ENCODE assay signal across 18 cellular contexts in the genomic region with DNA sequence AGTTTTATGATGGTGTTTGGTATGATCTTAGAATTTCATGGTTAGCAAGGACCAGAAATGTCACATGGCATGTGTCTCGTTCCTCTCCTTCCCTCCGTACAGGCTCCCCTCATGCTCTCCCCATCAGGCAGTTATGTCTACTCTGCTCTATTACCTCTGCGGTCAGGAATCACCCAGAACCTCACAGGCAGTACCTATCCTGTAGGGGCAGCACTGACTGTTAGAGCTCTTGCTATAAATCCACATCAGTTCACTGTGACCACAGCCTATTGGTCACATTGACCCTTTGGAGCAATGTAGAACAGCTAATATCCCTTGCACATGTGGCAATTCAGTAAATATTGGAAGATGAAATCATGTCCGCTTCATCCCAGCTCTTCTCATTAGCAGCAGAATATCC.
DNase-seq lines count a peak whose midpoint lies in the region; ATAC-seq, FAIRE-seq and TF ChIP-seq lines count a peak whose summit lies in the region.
"Had no signal": no experiment of that assay in that cellular context is flagged by ENCODE, and none has a peak within 500 bp of the region (broad histone marks: within the 10 kb centered on the region; RNA-seq: fewer than 3 reads in every experiment).

No MANE protein-coding gene starts in this region.

- no peak overlapping the region for H2BK12ac ChIP-seq in H9 (ENCODE audit: insufficient read length, low read depth, low read length)

- H3K9me3 Mint-ChIP-seq in H9 = no peaks in the 10 kb centered on the region

- H4K8ac ChIP-seq in H9 (replicated peaks; ENCODE audit: insufficient read length, low read depth, low read length) = no peak overlapping the region

- no peak overlapping the region for H3T11ph ChIP-seq in H9 (ENCODE audit: low read length)

- H3K56ac ChIP-seq in H9 (ENCODE audit: insufficient read length, low read depth, low read length) = no peak overlapping the region

- DNase-seq in A549 (ENCODE audit: low read depth in 1 of 2, low spot score in 1 of 2) (peak in 1 of 2 experiments; percentile 13), H9 (peak; percentile 36), RKO (ENCODE audit: low spot score) (peak; percentile 37), epithelial cell of proximal tubule (ENCODE audit: low read depth) (no peak), GM13976 (ENCODE audit: low spot score) (no peak), NCI-H1417 (lab: John Stamatoyannopoulos, UW) (no peak), PC-9 (no peak)
- DNase-seq: activated CD4-positive, alpha-beta T cell treated with anti-CD3 and anti-CD28 coated beads for 48 hours; activated CD8-positive, alpha-beta memory T cell treated with anti-CD3 and anti-CD28 coated beads, Interleukin-2, amount 50 U/mL, for 4 hours; DMS 273 treated with DMSO at 0.1 percent for 48 hours; left colon; midbrain; NCI-H187; NCI-H345; spleen; uterus had no signal

- peaks cover 11% of the 10 kb centered on the region for H3K4me1 ChIP-seq in A549
- no peaks in the 10 kb centered on the region; the same call in 1 of the 2 replicates for H3K4me1 ChIP-seq in H9 (ENCODE audit: insufficient read depth, low read length)
- H3K4me1 ChIP-seq in PC-9 (replicated peaks; ENCODE audit: insufficient read depth) = peaks cover 13% of the 10 kb centered on the region
- H3K4me1 ChIP-seq: spleen, uterus had no signal

- CTCF ChIA-PET in A549 (lab: Yijun Ruan, JAX) (interaction anchor here (0.5 to 0.7 kb wide), 2 partner anchors 13 to 26 kb away, joined by 3 read pairs; no protein-coding TSS in a partner anchor), PC-9 (lab: Charles Lee) (interaction anchor here (0.5 kb wide), 1 partner anchor 75 kb away, joined by 9 read pairs; no protein-coding TSS in a partner anchor)

- H4K20me1 ChIP-seq in H9 (ENCODE audit: control insufficient read depth, insufficient read depth, insufficient read length) = no peaks in the 10 kb centered on the region
- no peaks in the 10 kb centered on the region for H4K20me1 ChIP-seq in PC-9 (ENCODE audit: insufficient read depth)

- POLR2A ChIA-PET in A549 (lab: Yijun Ruan, JAX) = no interaction called here
- POLR2A ChIA-PET in PC-9 (lab: Charles Lee; ENCODE audit: unreplicated experiment) = no interaction called here

- H2AK5ac ChIP-seq in H9 (ENCODE audit: insufficient read length, low read length) = no peak overlapping the region

- no peak for TF ChIP-seq POLR2A in A549 (IDR thresholded peaks at IDR 0.05; ENCODE audit: low read length)

- H3K4me2 ChIP-seq in A549 (no peak overlapping the region), H9 (ENCODE audit: insufficient read depth, insufficient read length, low read length) (no peak overlapping the region), PC-9 (no peak overlapping the region)

- H3K79me2 ChIP-seq in H9 (ENCODE audit: insufficient read depth, low read length) (no peaks in the 10 kb centered on the region), PC-9 (ENCODE audit: low read depth) (no peaks in the 10 kb centered on the region)

- no peak overlapping the region for H3K4me3 Mint-ChIP-seq in H9

- H2BK15ac ChIP-seq in H9 (ENCODE audit: low read depth, low read length) = no peak overlapping the region

- intact Hi-C loops in PC-9 (cut with micrococcal nuclease; ENCODE audit: unreplicated experiment) = loop anchor here (2.0 kb wide), 1 partner anchor 38 kb away; no protein-coding TSS in a partner anchor

- H3K36me3 Mint-ChIP-seq in H9 (ENCODE audit: insufficient read depth in 1 of 3, low read depth in 3 of 3) = no peaks in the 10 kb centered on the region

- H3K18ac ChIP-seq in H9 (ENCODE audit: insufficient read length, low read depth, low read length) = no peak overlapping the region

- peak overlapping the region in 1 of 3 experiments; percentile 11; a peak in 1 of 7 replicates for H3K27ac Mint-ChIP-seq in H9

- H2AFZ ChIP-seq in H9 (ENCODE audit: low read length) (no peak overlapping the region), PC-9 (no peak overlapping the region)

- H2BK120ac ChIP-seq in H9 (ENCODE audit: low read depth, low read length, poor library complexity, severe bottlenecking) = no peak overlapping the region

- no peak overlapping the region for H3K9ac ChIP-seq in H9 (ENCODE audit: extremely low read depth, insufficient read length, low read length)

- FAIRE-seq in A549 (lab: Jason Lieb, UNC) = no peak

- H4K5ac ChIP-seq in H9 (ENCODE audit: insufficient read length, low read depth, low read length) = no peak overlapping the region

- no peak overlapping the region for H2BK20ac ChIP-seq in H9 (ENCODE audit: low read depth, low read length, poor library complexity, severe bottlenecking)

- no peak overlapping the region for H3K23ac ChIP-seq in H9 (ENCODE audit: insufficient read length, low read depth, low read length)

- H3K9me3 ChIP-seq in A549 (no peaks in the 10 kb centered on the region), H9 (ENCODE audit: control insufficient read depth, low read depth, low read length) (no peaks in the 10 kb centered on the region), PC-9 (ENCODE audit: insufficient read depth, low read depth) (no peaks in the 10 kb centered on the region)
- H3K9me3 ChIP-seq: spleen, uterus had no signal

- H4K91ac ChIP-seq in H9 (ENCODE audit: insufficient read length, low read depth, low read length) = no peak overlapping the region

- H3K4me3 ChIP-seq in A549 (no peak overlapping the region), epithelial cell of proximal tubule (ENCODE audit: low read depth, low read length) (no peak overlapping the region), PC-9 (no peak overlapping the region)
- H3K4me3 ChIP-seq: spleen, uterus had no signal

- no peak overlapping the region for H2BK5ac ChIP-seq in H9 (ENCODE audit: insufficient read length, low read length)

- TF ChIP-seq RAD21 in A549 (conservative IDR thresholded peaks at IDR 0.05 in 1 of 2, IDR thresholded peaks at IDR 0.05 in 1 of 2) = no peak

- H3K36me3 ChIP-seq in PC-9 (ENCODE audit: low read depth) = no peaks in the 10 kb centered on the region; the same call in 1 of the 2 replicates
- H3K36me3 ChIP-seq: uterus had no signal

- H3K4ac ChIP-seq in H9 (ENCODE audit: low read depth, low read length) = no peak overlapping the region

- H3F3A ChIP-seq in PC-9 (ENCODE audit: insufficient read depth, low read depth) = 0 out of 2 replicates have a peak, but pooled peaks cover 8% of the 10 kb centered on the region

- no peak for TF ChIP-seq CTCF in A549 (IDR thresholded peaks at IDR 0.05)
- peak; percentile 54; the same call in 2 of the 3 replicates for TF ChIP-seq CTCF in H9 (conservative IDR thresholded peaks at IDR 0.05)
- TF ChIP-seq CTCF in epithelial cell of proximal tubule (conservative IDR thresholded peaks at IDR 0.05; ENCODE audit: low read depth, low read length) = peak; percentile 19
- TF ChIP-seq CTCF in GM13976 (IDR thresholded peaks at IDR 0.05; ENCODE audit: borderline replicate concordance, control extremely low read depth, extremely low read depth, insufficient read depth, missing control alignments) = no peak
- TF ChIP-seq CTCF in PC-9 (conservative IDR thresholded peaks at IDR 0.05) = no peak

- H3K23me2 ChIP-seq in H9 (ENCODE audit: insufficient read length, low read depth, low read length, poor library complexity, severe bottlenecking) = no peaks in the 10 kb centered on the region

- H3K79me1 ChIP-seq in H9 (ENCODE audit: insufficient read depth, low read depth, low read length, poor library complexity, severe bottlenecking) = no peaks in the 10 kb centered on the region

- H3K14ac ChIP-seq in H9 (ENCODE audit: insufficient read depth, low read length) = no peak overlapping the region

- ATAC-seq in A549 (peak; percentile 62 to 82; a peak in 4 of 6 replicates), GM19395 (IDR thresholded peaks at IDR 0.05; ENCODE audit: unreplicated experiment) (no peak)
- ATAC-seq: esophagus mucosa, left colon had no signal

- H3K4me1 Mint-ChIP-seq in H9 = peaks cover 23% of the 10 kb centered on the region in 2 experiments

- H3K27me3 Mint-ChIP-seq in H9 (ENCODE audit: low read depth) = no peaks in the 10 kb centered on the region

- BruUV-seq in PC-9 (replicated peaks; lab: Mats Ljungman, UMichigan) = no TSS peak

- TF ChIP-seq EP300 in A549 (IDR thresholded peaks at IDR 0.05) = no peak

- in situ Hi-C loops in GM13976 (cut with MboI; ENCODE audit: low sequenced_read_pairs, unreplicated experiment) = no loop called here

- H3K27ac ChIP-seq in A549 (no peak overlapping the region; a peak in 1 of 6 replicates), H9 (ENCODE audit: insufficient read length, low read depth, low read length) (no peak overlapping the region), PC-9 (no peak overlapping the region)
- H3K27ac ChIP-seq: spleen, uterus had no signal

- 96% methylated on average over 4 of the region's 4 CpGs for WGBS in A549 (ENCODE audit: missing lambda C conversion rate)
- no CpG with 5 or more reads among the region's 4 CpGs for WGBS in H9 (ENCODE audit: extremely low coverage, insufficient read length, low lambda C conversion rate)

- H3K9me2 ChIP-seq in PC-9 (ENCODE audit: insufficient read depth) = no peaks in the 10 kb centered on the region

- no peaks in the 10 kb centered on the region for H3K27me3 ChIP-seq in H9 (ENCODE audit: insufficient read depth, low read length)
- H3K27me3 ChIP-seq in PC-9 (ENCODE audit: insufficient read depth, low read depth) = no peaks in the 10 kb centered on the region
- H3K27me3 ChIP-seq: spleen, uterus had no signal

TF ChIP-seq in A549, 52 proteins besides CTCF, POLR2A, EP300 and RAD21 (continues in another document):
- TF ChIP-seq, protein P1, sequence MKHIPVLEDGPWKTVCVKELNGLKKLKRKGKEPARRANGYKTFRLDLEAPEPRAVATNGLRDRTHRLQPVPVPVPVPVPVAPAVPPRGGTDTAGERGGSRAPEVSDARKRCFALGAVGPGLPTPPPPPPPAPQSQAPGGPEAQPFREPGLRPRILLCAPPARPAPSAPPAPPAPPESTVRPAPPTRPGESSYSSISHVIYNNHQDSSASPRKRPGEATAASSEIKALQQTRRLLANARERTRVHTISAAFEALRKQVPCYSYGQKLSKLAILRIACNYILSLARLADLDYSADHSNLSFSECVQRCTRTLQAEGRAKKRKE (CRISPR knock-in tag; IDR thresholded peaks at IDR 0.05; ENCODE audit: low read depth) = no peak
- no peak for TF ChIP-seq ZFP36 (IDR thresholded peaks at IDR 0.05; ENCODE audit: borderline replicate concordance, partially characterized antibody)
- no peak for TF ChIP-seq TFCP2L1 (CRISPR knock-in tag; IDR thresholded peaks at IDR 0.05)
- no peak for TF ChIP-seq NPAS2 (CRISPR knock-in tag; IDR thresholded peaks at IDR 0.05; ENCODE audit: borderline replicate concordance)
- TF ChIP-seq RNF2 (IDR thresholded peaks at IDR 0.05; ENCODE audit: borderline replicate concordance, low read depth) = no peak
- no peak for TF ChIP-seq KDM5A (IDR thresholded peaks at IDR 0.05)
- TF ChIP-seq RFX5 (IDR thresholded peaks at IDR 0.05) = no peak
- TF ChIP-seq TP53 (CRISPR knock-in tag; IDR thresholded peaks at IDR 0.05) = no peak

Comparison
In these comparisons a context has a peak if more than half of its experiments do, and no peak if none do; other contexts are left out.
1. DNase-seq: peak in H9 (single experiment) and RKO (single experiment); none in epithelial cell of proximal tubule (single experiment), GM13976 (single experiment), NCI-H1417 (0 of 3) and PC-9 (0 of 2).
2. CTCF ChIP-seq: peak in H9 (single experiment) and epithelial cell of proximal tubule (single experiment); none in A549 (single experiment), GM13976 (single experiment) and PC-9 (single experiment).